9 cellular contexts compared by ENCODE assay signal in the genomic region with DNA sequence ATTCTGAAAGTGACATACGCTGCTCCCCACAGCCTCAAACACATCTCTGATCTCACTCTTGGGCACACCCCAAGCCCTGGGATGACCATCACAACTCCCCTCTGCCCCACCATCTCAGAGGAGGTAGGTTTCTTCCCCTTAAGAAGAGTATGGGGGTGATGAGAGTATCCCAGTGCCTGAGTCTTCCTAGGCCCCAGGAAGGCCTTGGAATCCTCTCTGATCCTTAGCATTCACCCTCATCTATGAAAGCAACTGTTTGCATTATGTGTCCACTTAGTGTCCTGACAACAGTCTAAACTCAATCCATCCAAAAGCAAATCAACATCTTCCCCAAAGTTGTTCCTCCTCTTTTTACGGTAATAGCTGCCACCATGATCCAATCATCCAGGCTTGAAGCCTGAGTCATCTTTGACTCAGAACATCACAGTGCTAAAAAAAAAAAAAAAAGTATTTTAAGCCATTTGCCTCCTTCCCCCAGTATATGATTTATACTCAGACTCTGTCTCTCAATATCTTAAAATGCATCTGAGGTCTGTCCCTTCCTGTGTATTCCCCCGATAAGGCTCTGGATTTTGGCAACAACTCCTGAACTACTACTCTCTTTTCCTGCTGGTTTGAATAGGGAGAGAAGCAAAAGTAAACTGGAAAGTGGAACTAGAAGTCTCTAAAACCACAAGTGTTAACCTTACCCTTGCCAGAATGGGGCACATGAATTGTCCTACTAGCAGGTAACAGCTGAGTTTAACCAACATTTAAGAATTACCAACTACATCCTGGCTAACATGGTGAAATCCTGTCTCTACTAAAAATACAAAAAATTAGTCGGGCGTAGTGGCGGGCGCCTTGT. TPM values are rescaled to one million over a fixed set of nuclear protein-coding genes. Genes with fewer than 3 reads are reported as not detected.
DNase-seq lines count a peak whose midpoint lies in the region; ATAC-seq and TF ChIP-seq lines count a peak whose summit lies in the region.
"Had no signal": no experiment of that assay in that cellular context is flagged by ENCODE, and none has a peak within 500 bp of the region (broad histone marks: within the 10 kb centered on the region; RNA-seq: fewer than 3 reads in every experiment).

No MANE protein-coding gene starts in this region.

- peaks cover 38% of the 10 kb centered on the region for H3K4me1 ChIP-seq in lower lobe of right lung

- ATAC-seq in GM21528 (IDR thresholded peaks at IDR 0.05; ENCODE audit: low FRiP score, unreplicated experiment) = peak; percentile 36
- ATAC-seq in lower lobe of right lung = peak; percentile 63 to 68

- intact Hi-C loops in lower lobe of right lung (cut with DNase I) = no loop called here

- TF ChIP-seq CTCF in GM06990 (IDR thresholded peaks at IDR 0.05; ENCODE audit: insufficient read depth, low read length, poor library complexity, severe bottlenecking) (no peak), lower lobe of right lung (IDR thresholded peaks at IDR 0.05) (no peak)

- H3K27me3 ChIP-seq in GM06990 (replicated peaks; ENCODE audit: control insufficient read depth, insufficient read depth, low read length) (no peaks in the 10 kb centered on the region), lower lobe of right lung (ENCODE audit: low read depth) (no peaks in the 10 kb centered on the region)

- peak overlapping the region; percentile 90 for H3K27ac ChIP-seq in lower lobe of right lung
- H3K27ac ChIP-seq: VCaP had no signal

- no peaks in the 10 kb centered on the region for H3K9me3 ChIP-seq in lower lobe of right lung

- H3K4me3 ChIP-seq in GM06990 (replicated peaks; ENCODE audit: low read depth, low read length) (peak overlapping the region; percentile 24), lower lobe of right lung (peak overlapping the region; percentile 20)

- DNase-seq in GM06990 (ENCODE audit: extremely low read depth, insufficient read length) (peak; percentile 76), HT1080 (ENCODE audit: low read depth) (peak; percentile 97), astrocyte of the hippocampus (ENCODE audit: low read depth, low spot score) (peak; percentile 81), lower lobe of right lung (no peak), NCI-H69 (lab: John Stamatoyannopoulos, UW) (no peak), inferior parietal cortex (ENCODE audit: extremely low spot score) (no peak)
- no peak for DNase-seq in stimulated activated CD4-positive, alpha-beta T cell treated with anti-CD3 and anti-CD28 coated beads, Interleukin-1b, Interleukin-23, amount 100 ng/mL, for 48 hours

- H3K36me3 ChIP-seq in GM06990 (ENCODE audit: control insufficient read depth, insufficient read depth, low read length) = peaks cover 3% of the 10 kb centered on the region
- H3K36me3 ChIP-seq in lower lobe of right lung = peaks cover 9% of the 10 kb centered on the region

RNA-seq across cellular contexts. Expression of a gene that starts 22.5 kb away (rescaled TPM):
- total RNA-seq in HT1080 (2014; rRNA removed; shearing (Covaris generic)) = 0.37 and 0.39 TPM in 2 replicates
- polyA plus RNA-seq in HT1080 (2015; cell fraction: cytosol; rRNA removed) = 0.07 and 0.25 TPM in 2 replicates
- 0.26 and 0.90 TPM in 2 replicates for polyA plus RNA-seq in HT1080 (2015; cell fraction: nucleus; rRNA removed)
- total RNA-seq in lower lobe of right lung = 1.5 TPM

RNA-seq across cellular contexts. Expression of a gene that starts 39.3 kb away (rescaled TPM):
- total RNA-seq in HT1080 (2014; rRNA removed; shearing (Covaris generic)) = 109 and 121 TPM in 2 replicates
- polyA plus RNA-seq in HT1080 (2015; cell fraction: cytosol; rRNA removed) = 78.8 and 87.1 TPM in 2 replicates
- polyA plus RNA-seq in HT1080 (2015; cell fraction: nucleus; rRNA removed) = 26.5 and 27.4 TPM in 2 replicates
- total RNA-seq in lower lobe of right lung = 54.4 TPM

RNA-seq across cellular contexts. Expression of a gene that starts 40.2 kb away (rescaled TPM):
- total RNA-seq in HT1080 (2014; rRNA removed; shearing (Covaris generic)) = not detected in 2 replicates
- 0.08 TPM in 1 of 2 replicates, not detected in the other for polyA plus RNA-seq in HT1080 (2015; cell fraction: cytosol; rRNA removed)
- 0.17 TPM in 1 of 2 replicates, not detected in the other for polyA plus RNA-seq in HT1080 (2015; cell fraction: nucleus; rRNA removed)
- total RNA-seq in lower lobe of right lung = 13.1 TPM

RNA-seq across cellular contexts. Expression of a gene that starts 58.6 kb away (rescaled TPM):
- not detected in 2 replicates for total RNA-seq in HT1080 (2014; rRNA removed; shearing (Covaris generic))
- not detected in 2 replicates for polyA plus RNA-seq in HT1080 (2015; cell fraction: cytosol; rRNA removed)
- 0.07 TPM in 1 of 2 replicates, not detected in the other for polyA plus RNA-seq in HT1080 (2015; cell fraction: nucleus; rRNA removed)
- total RNA-seq in lower lobe of right lung = 32.0 TPM

Comparison
In these comparisons a context has a peak if more than half of its experiments do, and no peak if none do; other contexts are left out.
1. DNase-seq: peak in GM06990 (single experiment), HT1080 (single experiment) and astrocyte of the hippocampus (single experiment); none in lower lobe of right lung (single experiment), stimulated activated CD4-positive, alpha-beta T cell treated with anti-CD3 and anti-CD28 coated beads, Interleukin-1b, Interleukin-23, amount 100 ng/mL, for 48 hours (single experiment), NCI-H69 (single experiment) and inferior parietal cortex (single experiment).
2. RNA of a gene that starts 40.2 kb away (total RNA-seq): 13.1 TPM in lower lobe of right lung (single experiment); not detected in HT1080; every median in the first group is over 10 times any median in the second.